ENCODE assay signal across 1 cellular context in the genomic region with DNA sequence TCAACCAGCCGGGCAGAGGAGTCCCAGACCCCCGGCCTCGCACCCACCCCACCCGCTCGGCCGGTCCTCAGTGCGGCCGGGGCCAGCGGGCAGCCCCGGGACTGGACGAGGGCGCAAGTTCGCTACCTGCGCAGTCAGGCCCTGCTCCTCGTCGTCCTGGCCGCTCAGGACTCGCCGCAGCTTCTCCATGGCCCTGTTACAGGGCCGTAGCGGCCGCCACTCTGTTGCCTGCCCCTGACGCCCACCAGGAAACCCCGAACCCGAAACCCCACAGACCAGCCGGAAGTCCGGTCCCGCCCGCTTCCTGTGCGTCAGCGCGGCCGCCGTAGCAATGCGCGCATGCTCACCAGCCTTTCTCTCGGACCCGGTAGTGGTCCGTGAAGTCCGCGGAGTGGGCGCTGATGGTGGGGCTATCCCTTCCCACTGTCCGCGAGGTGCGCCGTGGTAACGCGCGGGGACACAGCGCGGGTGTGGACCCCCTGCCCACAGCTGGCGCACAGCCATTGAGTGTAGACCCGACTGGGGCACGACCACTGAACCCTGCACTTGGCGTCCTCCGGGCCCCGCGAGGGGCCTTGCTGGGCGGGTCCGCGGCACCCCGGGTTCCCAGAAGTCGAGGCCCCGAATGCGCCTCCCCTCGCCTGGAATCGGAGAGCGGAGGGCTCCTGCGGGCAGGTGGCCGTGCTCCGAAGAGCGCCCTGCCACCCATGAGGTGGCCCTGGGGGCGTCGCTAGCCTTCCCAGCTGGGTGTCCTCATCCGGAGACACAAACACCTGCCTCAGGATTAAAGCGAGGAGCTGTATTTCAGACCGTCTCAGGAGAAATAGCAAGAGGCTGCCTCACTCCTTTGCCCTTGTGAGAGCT.
A peak's percentile ranks its signal among the peaks of the same experiment; 100 is the strongest.
TF ChIP-seq lines count a peak whose summit lies in the region.

TSS of gene SFT2D1 (minus strand) at position 253 of the 864 bp plus-strand sequence. CDS start at position 189, 64 bp downstream.

TF ChIP-seq in WTC11, 78 proteins besides CTCF, POLR2A, EP300 and RAD21 (continued from another document):
- TF ChIP-seq ZBTB43 (CRISPR knock-in tag; IDR thresholded peaks at IDR 0.05) (0 out of 2 replicates have a peak, but pooled peaks have one; percentile 83), NFYB (CRISPR knock-in tag; conservative IDR thresholded peaks at IDR 0.05; ENCODE audit: low read depth) (no peak), MYBL2 (CRISPR knock-in tag; IDR thresholded peaks at IDR 0.05) (no peak)
